ENCODE assay signal across 19 cellular contexts in the genomic region with DNA sequence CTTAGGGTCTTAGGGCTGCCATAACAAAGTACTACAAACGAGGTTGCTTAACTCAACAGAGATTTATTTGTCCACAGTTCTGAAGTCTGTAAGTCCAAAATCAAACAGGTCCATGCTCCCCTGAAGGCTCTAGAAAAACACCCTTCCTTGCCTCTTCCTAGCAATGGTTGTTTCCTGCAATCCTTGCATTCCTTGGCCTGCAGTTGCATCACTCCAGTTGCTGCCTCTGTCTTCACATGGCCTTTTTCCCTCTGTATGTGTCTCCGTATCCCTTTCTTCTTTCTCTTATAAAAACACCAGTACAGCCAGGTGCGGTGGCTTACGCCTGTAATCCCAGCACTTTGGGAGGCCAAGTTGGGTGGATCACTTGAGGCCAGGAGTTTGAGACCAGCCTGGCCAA. TPM values are rescaled to one million over a fixed set of nuclear protein-coding genes. Genes with fewer than 3 reads are reported as not detected.
DNase-seq lines count a peak whose midpoint lies in the region; ATAC-seq, FAIRE-seq and TF ChIP-seq lines count a peak whose summit lies in the region.
"Had no signal": no experiment of that assay in that cellular context is flagged by ENCODE, and none has a peak within 500 bp of the region (broad histone marks: within the 10 kb centered on the region; RNA-seq: fewer than 3 reads in every experiment).

No MANE protein-coding gene starts in this region.

- H3K4ac ChIP-seq in IMR-90 (ENCODE audit: low read depth, low read length) = no peak overlapping the region
- no peak overlapping the region for H3K4ac ChIP-seq in trophoblast cell (ENCODE audit: low read depth, low read length)

- H2AFZ ChIP-seq in IMR-90 (replicated peaks; ENCODE audit: low read length, poor library complexity) (no peak overlapping the region), trophoblast cell (ENCODE audit: insufficient read depth, low read length, poor library complexity) (no peak overlapping the region), Karpas-422 (ENCODE audit: low read length) (no peak overlapping the region)

- no peaks in the 10 kb centered on the region for H3K9me2 ChIP-seq in Karpas-422 (replicated peaks; ENCODE audit: insufficient read depth, low read length)

- no peak overlapping the region for H2BK5ac ChIP-seq in IMR-90 (ENCODE audit: low read depth, low read length, poor library complexity, severe bottlenecking)
- no peak overlapping the region for H2BK5ac ChIP-seq in trophoblast cell (ENCODE audit: low read depth, low read length, poor library complexity)

- H3K14ac ChIP-seq in IMR-90 (replicated peaks; ENCODE audit: low read depth, low read length) (no peak overlapping the region), trophoblast cell (ENCODE audit: low read length) (no peak overlapping the region)

- H3K23ac ChIP-seq in IMR-90 (ENCODE audit: low read depth, low read length) (no peak overlapping the region), trophoblast cell (ENCODE audit: low read length) (no peak overlapping the region)

- ATAC-seq in IMR-90 (ENCODE audit: low read depth) = no peak
- no peak for ATAC-seq in activated CD8-positive, alpha-beta T cell treated with anti-CD3 and anti-CD28 coated beads, Interleukin-2, amount 10 ng/mL, durations not matched to agents 7 days and 5 days
- ATAC-seq: A549, PC-3 had no signal

- no peak overlapping the region for H3K18ac ChIP-seq in IMR-90 (ENCODE audit: low read depth, low read length)
- H3K18ac ChIP-seq in trophoblast cell (ENCODE audit: low read length) = no peak overlapping the region

- no peak overlapping the region for H2BK20ac ChIP-seq in IMR-90 (ENCODE audit: low read depth, low read length)

- H3K9me3 Mint-ChIP-seq in activated CD8-positive, alpha-beta T cell treated with anti-CD3 and anti-CD28 coated beads, Interleukin-2, amount 10 ng/mL, durations not matched to agents 7 days and 5 days (ENCODE audit: insufficient read depth) = no peaks in the 10 kb centered on the region

- no peaks in the 10 kb centered on the region for H3K79me1 ChIP-seq in IMR-90 (ENCODE audit: low read depth in 1 of 2, low read length in 2 of 2)
- H3K79me1 ChIP-seq in trophoblast cell (ENCODE audit: low read length) = no peaks in the 10 kb centered on the region

- no peak overlapping the region for H3K9ac ChIP-seq in IMR-90 (ENCODE audit: low read depth, low read length)
- H3K9ac ChIP-seq in trophoblast cell (ENCODE audit: low read length) = no peak overlapping the region
- H3K9ac ChIP-seq in kidney (ENCODE audit: low read length in 2 of 2) = no peak overlapping the region
- H3K9ac ChIP-seq in Karpas-422 (ENCODE audit: low read length) = no peak overlapping the region
- H3K9ac ChIP-seq: KMS-11 had no signal

- TF ChIP-seq RAD21 in IMR-90 (IDR thresholded peaks at IDR 0.05; ENCODE audit: low read length) = no peak

- TF ChIP-seq POLR2A in IMR-90 (IDR thresholded peaks at IDR 0.05; ENCODE audit: low read depth, low read length) = no peak

- H3K56ac ChIP-seq in IMR-90 (ENCODE audit: extremely low read depth, insufficient read depth, low read length) = no peak overlapping the region

- no peaks in the 10 kb centered on the region for H3K36me3 Mint-ChIP-seq in activated CD8-positive, alpha-beta T cell treated with anti-CD3 and anti-CD28 coated beads, Interleukin-2, amount 10 ng/mL, durations not matched to agents 7 days and 5 days (ENCODE audit: low read depth)

- DNase-seq in EL (peak; percentile 8), IMR-90 (peak; percentile 2), choroid plexus epithelial cell (ENCODE audit: low read depth) (peak; percentile 26), trophoblast cell (peak; percentile 24 to 63), inferior parietal cortex (ENCODE audit: extremely low spot score) (no peak), kidney (no peak), Karpas-422 (no peak)
- DNase-seq in activated CD8-positive, alpha-beta T cell treated with anti-CD3 and anti-CD28 coated beads, Interleukin-2, amount 10 ng/mL, durations not matched to agents 7 days and 5 days = no peak
- DNase-seq: C1 segment of cervical spinal cord, DMS 273 treated with DMSO at 0.1 percent for 48 hours, NCI-H1048, NCI-H146, NCI-H2081 treated with DMSO at 0.1 percent for 48 hours, NCI-H510A treated with DMSO at 0.1 percent for 48 hours, NCI-H82, PC-3 had no signal

- H3K27ac ChIP-seq in IMR-90 (ENCODE audit: insufficient read depth, low read length) (no peak overlapping the region), trophoblast cell (ENCODE audit: low read depth, low read length) (peak overlapping the region; percentile 43), kidney (ENCODE audit: low read depth in 2 of 2, low read length in 2 of 2) (no peak overlapping the region), Karpas-422 (ENCODE audit: low read length) (no peak overlapping the region)
- H3K27ac ChIP-seq: A549, KMS-11 had no signal

- no peak overlapping the region for H3K4me3 Mint-ChIP-seq in activated CD8-positive, alpha-beta T cell treated with anti-CD3 and anti-CD28 coated beads, Interleukin-2, amount 10 ng/mL, durations not matched to agents 7 days and 5 days

- H4K12ac ChIP-seq in trophoblast cell (ENCODE audit: low read depth, low read length) = no peak overlapping the region

- no peaks in the 10 kb centered on the region for H3K36me3 ChIP-seq in IMR-90 (ENCODE audit: control insufficient read depth, insufficient read depth, low read length)
- no peaks in the 10 kb centered on the region for H3K36me3 ChIP-seq in trophoblast cell (ENCODE audit: control insufficient read depth in 1 of 2, insufficient read depth in 2 of 2, low read length in 2 of 2)
- no peaks in the 10 kb centered on the region for H3K36me3 ChIP-seq in kidney (ENCODE audit: control insufficient read depth in 1 of 2, insufficient read depth in 2 of 2, low read length in 2 of 2)
- H3K36me3 ChIP-seq in Karpas-422 (ENCODE audit: insufficient read depth, low read length) = peaks cover 58% of the 10 kb centered on the region

- no peak overlapping the region for H3K4me2 ChIP-seq in IMR-90 (ENCODE audit: low read depth, low read length)
- no peak overlapping the region for H3K4me2 ChIP-seq in trophoblast cell (ENCODE audit: low read length)
- no peak overlapping the region for H3K4me2 ChIP-seq in Karpas-422 (ENCODE audit: low read depth, low read length, poor library complexity, severe bottlenecking)
- H3K4me2 ChIP-seq: A549, KMS-11 had no signal

- H3K79me2 ChIP-seq in trophoblast cell (ENCODE audit: control insufficient read depth, insufficient read depth, low read length, poor library complexity) = no peaks in the 10 kb centered on the region
- peaks cover 95% of the 10 kb centered on the region for H3K79me2 ChIP-seq in Karpas-422 (ENCODE audit: low read length)

- no peak for TF ChIP-seq CTCF in IMR-90 (conservative IDR thresholded peaks at IDR 0.05; ENCODE audit: low read depth, low read length)
- TF ChIP-seq CTCF in choroid plexus epithelial cell (conservative IDR thresholded peaks at IDR 0.05; ENCODE audit: low read depth, low read length) = no peak
- no peak for TF ChIP-seq CTCF in kidney (IDR thresholded peaks at IDR 0.05; ENCODE audit: borderline replicate concordance, extremely low read depth, insufficient read depth)

- BruUV-seq in IMR-90 (replicated peaks; lab: Mats Ljungman, UMichigan) = no TSS peak

- no peak overlapping the region for H2BK15ac ChIP-seq in IMR-90 (ENCODE audit: low read depth, low read length)

- no peak overlapping the region for H2BK12ac ChIP-seq in trophoblast cell (ENCODE audit: low read length)

- H3K9me1 ChIP-seq in IMR-90 (ENCODE audit: insufficient read depth, low read length) = no peaks in the 10 kb centered on the region

- intact Hi-C loops in IMR-90 (cut with micrococcal nuclease) = no loop called here
- intact Hi-C loops in kidney (cut with DNase I) = no loop called here

- H4K91ac ChIP-seq in IMR-90 (ENCODE audit: insufficient read depth, low read depth, low read length) = no peak overlapping the region
- no peak overlapping the region for H4K91ac ChIP-seq in trophoblast cell (ENCODE audit: low read depth, low read length)

- no peak for FAIRE-seq in kidney (lab: Jason Lieb, UNC)
- FAIRE-seq: A549 had no signal

- no peak overlapping the region for H2BK120ac ChIP-seq in IMR-90 (ENCODE audit: low read depth, low read length)
- H2BK120ac ChIP-seq in trophoblast cell (ENCODE audit: insufficient read depth, low read length, poor library complexity) = no peak overlapping the region

- peaks cover 6% of the 10 kb centered on the region for H3K4me1 Mint-ChIP-seq in activated CD8-positive, alpha-beta T cell treated with anti-CD3 and anti-CD28 coated beads, Interleukin-2, amount 10 ng/mL, durations not matched to agents 7 days and 5 days (ENCODE audit: low read depth)

- CTCF ChIA-PET in IMR-90 (lab: Yijun Ruan, JAX) = no interaction called here
- CTCF ChIA-PET in activated CD8-positive, alpha-beta T cell treated with anti-CD3 and anti-CD28 coated beads, Interleukin-2, amount 10 ng/mL, durations not matched to agents 7 days and 5 days (lab: Charles Lee) = no interaction called here

- no peak overlapping the region for H4K5ac ChIP-seq in IMR-90 (ENCODE audit: low read depth, low read length)

- POLR2A ChIA-PET in IMR-90 (lab: Charles Lee; ENCODE audit: unreplicated experiment) = no interaction called here
- POLR2A ChIA-PET in activated CD8-positive, alpha-beta T cell treated with anti-CD3 and anti-CD28 coated beads, Interleukin-2, amount 10 ng/mL, durations not matched to agents 7 days and 5 days (lab: Charles Lee) = no interaction called here

- H4K20me1 ChIP-seq in IMR-90 (ENCODE audit: insufficient read depth, low read length) (no peaks in the 10 kb centered on the region), Karpas-422 (ENCODE audit: insufficient read depth, low read depth, low read length) (peaks cover 24% of the 10 kb centered on the region)

- H3K4me1 ChIP-seq in IMR-90 (ENCODE audit: control insufficient read depth, insufficient read depth, low read length) = no peaks in the 10 kb centered on the region
- H3K4me1 ChIP-seq in trophoblast cell (ENCODE audit: control insufficient read depth in 1 of 2, insufficient read depth in 2 of 2, low read length in 2 of 2) = no peaks in the 10 kb centered on the region
- no peaks in the 10 kb centered on the region for H3K4me1 ChIP-seq in kidney (ENCODE audit: control insufficient read depth in 1 of 2, insufficient read depth in 1 of 2, low read depth in 1 of 2, low read length in 2 of 2)
- H3K4me1 ChIP-seq in Karpas-422 (ENCODE audit: low read length) = peaks cover 28% of the 10 kb centered on the region
- H3K4me1 ChIP-seq: A549 had no signal

- H2AK9ac ChIP-seq in IMR-90 (replicated peaks; ENCODE audit: low read depth, low read length, poor library complexity) = no peak overlapping the region

- H3K27ac Mint-ChIP-seq in activated CD8-positive, alpha-beta T cell treated with anti-CD3 and anti-CD28 coated beads, Interleukin-2, amount 10 ng/mL, durations not matched to agents 7 days and 5 days = no peak overlapping the region

- H4K8ac ChIP-seq in IMR-90 (ENCODE audit: low read depth in 2 of 2, low read length in 2 of 2) (no peak overlapping the region), trophoblast cell (ENCODE audit: low read depth, low read length) (no peak overlapping the region)

- H2AK5ac ChIP-seq in IMR-90 (ENCODE audit: low read depth, low read length) (no peak overlapping the region), trophoblast cell (ENCODE audit: low read length) (no peak overlapping the region)

- dilution Hi-C loops in IMR-90 (cut with HindIII; ENCODE audit: low sequenced_read_pairs, unreplicated experiment) = no loop called here

- in situ Hi-C loops in IMR-90 (cut with MboI; ENCODE audit: low sequenced_read_pairs) = no loop called here

- H3K4me3 ChIP-seq in IMR-90 (ENCODE audit: insufficient read depth, low read depth, low read length) (no peak overlapping the region), choroid plexus epithelial cell (ENCODE audit: low read depth, low read length) (no peak overlapping the region), trophoblast cell (ENCODE audit: low read depth, low read length) (no peak overlapping the region), kidney (ENCODE audit: low read length in 2 of 2) (no peak overlapping the region), Karpas-422 (ENCODE audit: low read length) (no peak overlapping the region)
- H3K4me3 ChIP-seq: A549 had no signal

- H3K27me3 Mint-ChIP-seq in activated CD8-positive, alpha-beta T cell treated with anti-CD3 and anti-CD28 coated beads, Interleukin-2, amount 10 ng/mL, durations not matched to agents 7 days and 5 days (ENCODE audit: low read depth) = no peaks in the 10 kb centered on the region

- H3K27me3 ChIP-seq in IMR-90 (ENCODE audit: control insufficient read depth, insufficient read depth, low read length) (no peaks in the 10 kb centered on the region), trophoblast cell (ENCODE audit: insufficient read depth, low read length) (no peaks in the 10 kb centered on the region), Karpas-422 (ENCODE audit: low read length) (no peaks in the 10 kb centered on the region)

- H3K9me3 ChIP-seq in IMR-90 (ENCODE audit: control insufficient read depth, insufficient read depth, low read length) = no peaks in the 10 kb centered on the region
- H3K9me3 ChIP-seq in trophoblast cell (ENCODE audit: insufficient read depth, low read depth, low read length) = no peaks in the 10 kb centered on the region
- no peaks in the 10 kb centered on the region for H3K9me3 ChIP-seq in kidney (ENCODE audit: control insufficient read depth in 1 of 2, low read length in 2 of 2)
- H3K9me3 ChIP-seq in Karpas-422 (ENCODE audit: low read length) = no peaks in the 10 kb centered on the region
- H3K9me3 ChIP-seq: A549 had no signal

- WGBS in IMR-90 (ENCODE audit: extremely low coverage in 2 of 2, insufficient read length in 1 of 2), 2 experiments = no CpG with 5 or more reads among the region's 4 CpGs
- WGBS in trophoblast cell (ENCODE audit: extremely low coverage, insufficient coverage, insufficient read length) = no CpG with 5 or more reads among the region's 4 CpGs

RNA-seq across cellular contexts. Expression of a gene that starts 17.4 kb away (rescaled TPM):
- total RNA-seq in IMR-90 (2012; rRNA removed) (0.90 and 1.4 TPM in 2 replicates), kidney (3.9 TPM)
- polyA plus RNA-seq in IMR-90 (2012; rRNA removed) (1.1 TPM in 2 replicates), kidney (ENCODE audit: insufficient read depth, low read depth, low replicate concordance) (5.6 TPM)
- polyA plus RNA-seq in IMR-90 (2012; cell fraction: cytosol; rRNA removed) = 0.51 and 0.73 TPM in 2 replicates
- polyA plus RNA-seq in IMR-90 (2012; cell fraction: nucleus; rRNA removed; ENCODE audit: low replicate concordance) = 0.33 and 0.49 TPM in 2 replicates
- polyA plus RNA-seq in trophoblast cell (2013) = 6.9 and 7.2 TPM in 2 replicates
- under 1 TPM; 0.34 to 0.60 TPM for total RNA-seq in activated CD8-positive, alpha-beta T cell treated with anti-CD3 and anti-CD28 coated beads, Interleukin-2, amount 10 ng/mL, durations not matched to agents 7 days and 5 days
- 55.5 and 55.9 TPM in 2 replicates for total RNA-seq in Karpas-422 (2014; rRNA removed; shearing (Covaris generic); ENCODE audit: low replicate concordance)
- total RNA-seq: MCF 10A had no signal

Comparison
In these comparisons a context has a peak if more than half of its experiments do, and no peak if none do; other contexts are left out.
1. DNase-seq: peak in EL (single experiment), IMR-90 (single experiment), choroid plexus epithelial cell (single experiment) and trophoblast cell (2 of 2); none in activated CD8-positive, alpha-beta T cell treated with anti-CD3 and anti-CD28 coated beads, Interleukin-2, amount 10 ng/mL, durations not matched to agents 7 days and 5 days (single experiment), inferior parietal cortex (single experiment), kidney (single experiment) and Karpas-422 (single experiment).
2. RNA of a gene that starts 17.4 kb away (total RNA-seq): 55.5 to 55.9 TPM in Karpas-422; 3.9 TPM in kidney (single experiment), 0.90 to 1.4 TPM in IMR-90 and 0.34 to 0.60 TPM in activated CD8-positive, alpha-beta T cell treated with anti-CD3 and anti-CD28 coated beads, Interleukin-2, amount 10 ng/mL, durations not matched to agents 7 days and 5 days; every median in the first group is over 10 times any median in the second.